In the genomic region with DNA sequence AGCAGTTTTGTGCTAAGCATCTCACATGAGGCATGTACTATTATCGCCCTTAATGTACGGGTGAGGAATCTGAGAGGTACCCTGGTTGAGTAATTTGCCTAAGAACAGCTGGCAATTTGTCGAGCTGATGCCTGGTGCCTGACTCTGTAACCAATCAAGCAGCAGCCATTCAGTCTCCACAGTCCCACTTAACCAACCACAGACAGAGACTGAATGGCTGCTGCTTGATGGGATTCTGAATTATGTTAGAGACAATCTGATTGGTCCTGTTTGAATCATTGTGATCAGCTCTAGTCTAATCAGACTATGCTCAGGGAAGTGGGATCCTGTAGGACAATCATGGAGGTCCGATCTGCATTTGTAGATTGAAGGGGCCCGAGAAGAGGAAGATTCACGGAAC, we compare ENCODE assay signal across 21 cellular contexts.
DNase-seq lines count a peak whose midpoint lies in the region; ATAC-seq, FAIRE-seq and TF ChIP-seq lines count a peak whose summit lies in the region.
"Had no signal": no experiment of that assay in that cellular context is flagged by ENCODE, and none has a peak within 500 bp of the region (broad histone marks: within the 10 kb centered on the region; RNA-seq: fewer than 3 reads in every experiment).

No MANE protein-coding gene starts in this region.

- DNase-seq in A549 (ENCODE audit: low read depth in 1 of 2, low spot score in 1 of 2) = no peak
- no peak for DNase-seq in H9
- peak; percentile 55 for DNase-seq in NCI-H82 treated with DMSO at 0.1 percent for 48 hours (lab: John Stamatoyannopoulos, UW; ENCODE audit: unreplicated experiment)
- peak; percentile 33 for DNase-seq in iPS-NIHi11 (ENCODE audit: low spot score)
- DNase-seq in MCF 10A (ENCODE audit: unreplicated experiment) = no peak
- DNase-seq in activated naive CD4-positive, alpha-beta T cell treated with anti-CD3 and anti-CD28 coated beads, Interleukin-2, amount 10 ng/mL, durations not matched to agents 7 days and 5 days = no peak
- DNase-seq: AML-193; CD4-positive, alpha-beta T cell; H7; KBM-7; MG63; NCI-H1694; NCI-H2029 treated with DMSO at 0.1 percent for 48 hours; NCI-H526; SHP77 treated with DMSO at 0.1 percent for 48 hours had no signal

- H3K79me2 ChIP-seq in H9 (ENCODE audit: insufficient read depth, low read length) = no peaks in the 10 kb centered on the region

- WGBS in A549 (ENCODE audit: missing lambda C conversion rate) = 2% methylated on average over 6 of the region's 6 CpGs
- no CpG with 5 or more reads among the region's 6 CpGs for WGBS in H9 (ENCODE audit: extremely low coverage, insufficient read length, low lambda C conversion rate)

- H4K5ac ChIP-seq in H9 (ENCODE audit: insufficient read length, low read depth, low read length) = no peak overlapping the region

- H3K27me3 Mint-ChIP-seq in H9 (ENCODE audit: low read depth) = no peaks in the 10 kb centered on the region; the same call in 1 of the 2 replicates
- H3K27me3 Mint-ChIP-seq in MCF 10A (ENCODE audit: insufficient read depth, unreplicated experiment) = no peaks in the 10 kb centered on the region
- H3K27me3 Mint-ChIP-seq in activated naive CD4-positive, alpha-beta T cell treated with anti-CD3 and anti-CD28 coated beads, Interleukin-2, amount 10 ng/mL, durations not matched to agents 7 days and 5 days = no peaks in the 10 kb centered on the region
- H3K27me3 Mint-ChIP-seq: CD4-positive, alpha-beta T cell had no signal

- H3K9me3 Mint-ChIP-seq in H9 = no peaks in the 10 kb centered on the region
- H3K9me3 Mint-ChIP-seq in MCF 10A (ENCODE audit: unreplicated experiment) = peaks cover 7% of the 10 kb centered on the region
- no peaks in the 10 kb centered on the region for H3K9me3 Mint-ChIP-seq in activated naive CD4-positive, alpha-beta T cell treated with anti-CD3 and anti-CD28 coated beads, Interleukin-2, amount 10 ng/mL, durations not matched to agents 7 days and 5 days
- H3K9me3 Mint-ChIP-seq: CD4-positive, alpha-beta T cell had no signal

- no peak overlapping the region for H3K23ac ChIP-seq in H9 (ENCODE audit: insufficient read length, low read depth, low read length)

- TF ChIP-seq EP300 in A549 (IDR thresholded peaks at IDR 0.05) = no peak

- no peak overlapping the region for H2AFZ ChIP-seq in H9 (ENCODE audit: low read length)

- H3K4me2 ChIP-seq in A549 (no peak overlapping the region), H9 (ENCODE audit: insufficient read depth, insufficient read length, low read length) (no peak overlapping the region)
- H3K4me2 ChIP-seq: BLaER1 treated with 17β-estradiol and CSF1 and Interleukin-3, amounts not matched to agents 10 nM and 100 nM had no signal

- ATAC-seq in A549 (no peak), GM21390 (IDR thresholded peaks at IDR 0.05; ENCODE audit: unreplicated experiment) (no peak), GM21528 (IDR thresholded peaks at IDR 0.05; ENCODE audit: low FRiP score, unreplicated experiment) (no peak)

- H4K8ac ChIP-seq in H9 (replicated peaks; ENCODE audit: insufficient read length, low read depth, low read length) = no peak overlapping the region

- no peaks in the 10 kb centered on the region for H3K23me2 ChIP-seq in H9 (ENCODE audit: insufficient read length, low read depth, low read length, poor library complexity, severe bottlenecking)

- no peak for FAIRE-seq in A549 (lab: Jason Lieb, UNC)
- FAIRE-seq: A204.1 had no signal

- peaks cover 1 to 11% (median 4%) of the 10 kb centered on the region in 3 experiments; a peak in 4 of 7 replicates for H3K36me3 Mint-ChIP-seq in H9 (ENCODE audit: insufficient read depth in 1 of 3, low read depth in 3 of 3)
- no peaks in the 10 kb centered on the region for H3K36me3 Mint-ChIP-seq in MCF 10A (ENCODE audit: insufficient read depth, unreplicated experiment)
- H3K36me3 Mint-ChIP-seq in activated naive CD4-positive, alpha-beta T cell treated with anti-CD3 and anti-CD28 coated beads, Interleukin-2, amount 10 ng/mL, durations not matched to agents 7 days and 5 days = no peaks in the 10 kb centered on the region

- no peak overlapping the region for H3T11ph ChIP-seq in H9 (ENCODE audit: low read length)

- H3K4me3 ChIP-seq in A549 = no peak overlapping the region
- H3K4me3 ChIP-seq: BLaER1 treated with 17β-estradiol and CSF1 and Interleukin-3, amounts not matched to agents 10 nM and 100 nM; MG63; SK-N-MC had no signal

- no peaks in the 10 kb centered on the region for H3K27me3 ChIP-seq in H9 (ENCODE audit: insufficient read depth, low read length)
- H3K27me3 ChIP-seq: BLaER1 treated with 17β-estradiol and CSF1 and Interleukin-3, amounts not matched to agents 10 nM and 100 nM; MG63 had no signal

- H3K9ac ChIP-seq in H9 (ENCODE audit: extremely low read depth, insufficient read length, low read length) = no peak overlapping the region
- H3K9ac ChIP-seq: BLaER1 treated with 17β-estradiol and CSF1 and Interleukin-3, amounts not matched to agents 10 nM and 100 nM had no signal

- H3K4me1 ChIP-seq in A549 (no peaks in the 10 kb centered on the region), H9 (ENCODE audit: insufficient read depth, low read length) (peaks cover 5% of the 10 kb centered on the region; the same call in 1 of the 2 replicates)
- H3K4me1 ChIP-seq: BLaER1 treated with 17β-estradiol and CSF1 and Interleukin-3, amounts not matched to agents 10 nM and 100 nM had no signal

- H3K27ac Mint-ChIP-seq in H9 (peak overlapping the region in 2 of 3 experiments; percentile 60 to 62; a peak in 2 of 7 replicates), MCF 10A (ENCODE audit: low read depth, unreplicated experiment) (no peak overlapping the region)
- no peak overlapping the region for H3K27ac Mint-ChIP-seq in activated naive CD4-positive, alpha-beta T cell treated with anti-CD3 and anti-CD28 coated beads, Interleukin-2, amount 10 ng/mL, durations not matched to agents 7 days and 5 days
- H3K27ac Mint-ChIP-seq: CD4-positive, alpha-beta T cell had no signal

- no peaks in the 10 kb centered on the region for H3K79me1 ChIP-seq in H9 (ENCODE audit: insufficient read depth, low read depth, low read length, poor library complexity, severe bottlenecking)

- H3K4me1 Mint-ChIP-seq in H9 (peaks cover 6 to 17% of the 10 kb centered on the region in 2 experiments), MCF 10A (ENCODE audit: insufficient read depth, unreplicated experiment) (no peaks in the 10 kb centered on the region)
- no peaks in the 10 kb centered on the region for H3K4me1 Mint-ChIP-seq in activated naive CD4-positive, alpha-beta T cell treated with anti-CD3 and anti-CD28 coated beads, Interleukin-2, amount 10 ng/mL, durations not matched to agents 7 days and 5 days

- CTCF ChIA-PET in A549 (lab: Yijun Ruan, JAX) (interaction anchor here (1.8 kb wide), 1 partner anchor 106 kb away, joined by 4 read pairs; no protein-coding TSS in a partner anchor), MCF 10A (lab: Yijun Ruan, JAX) (no interaction called here)
- CTCF ChIA-PET in activated naive CD4-positive, alpha-beta T cell treated with anti-CD3 and anti-CD28 coated beads, Interleukin-2, amount 10 ng/mL, durations not matched to agents 7 days and 5 days (lab: Charles Lee) = no interaction called here

- no TSS peak for BruUV-seq in MCF 10A (replicated peaks; lab: Mats Ljungman, UMichigan)

- intact Hi-C loops in MCF 10A (cut with micrococcal nuclease) = no loop called here

- no peak overlapping the region for H2BK12ac ChIP-seq in H9 (ENCODE audit: insufficient read length, low read depth, low read length)

- no peak overlapping the region for H4K91ac ChIP-seq in H9 (ENCODE audit: insufficient read length, low read depth, low read length)

- no peak overlapping the region for H3K56ac ChIP-seq in H9 (ENCODE audit: insufficient read length, low read depth, low read length)

- H3K18ac ChIP-seq in H9 (ENCODE audit: insufficient read length, low read depth, low read length) = no peak overlapping the region

- no peak for TF ChIP-seq POLR2A in A549 (IDR thresholded peaks at IDR 0.05; ENCODE audit: low read length)

- no peak overlapping the region for H2BK120ac ChIP-seq in H9 (ENCODE audit: low read depth, low read length, poor library complexity, severe bottlenecking)

- no peak overlapping the region for H3K27ac ChIP-seq in A549
- H3K27ac ChIP-seq in H9 (ENCODE audit: insufficient read length, low read depth, low read length) = no peak overlapping the region
- H3K27ac ChIP-seq: BLaER1 treated with 17β-estradiol and CSF1 and Interleukin-3, amounts not matched to agents 10 nM and 100 nM; RWPE1; SK-N-MC had no signal

- no peak overlapping the region for H3K14ac ChIP-seq in H9 (ENCODE audit: insufficient read depth, low read length)

- POLR2A ChIA-PET in A549 (lab: Yijun Ruan, JAX) = no interaction called here
- POLR2A ChIA-PET in MCF 10A (lab: Yijun Ruan, JAX) = interaction anchor here (0.6 kb wide), 1 partner anchor 9 kb away, joined by 3 read pairs; no protein-coding TSS in a partner anchor

- no peak overlapping the region for H2BK15ac ChIP-seq in H9 (ENCODE audit: low read depth, low read length)

- H2BK5ac ChIP-seq in H9 (ENCODE audit: insufficient read length, low read length) = no peak overlapping the region

- no peak overlapping the region for H2AK5ac ChIP-seq in H9 (ENCODE audit: insufficient read length, low read length)

- H3K4ac ChIP-seq in H9 (ENCODE audit: low read depth, low read length) = no peak overlapping the region

- no peak overlapping the region for H3K4me3 Mint-ChIP-seq in H9
- H3K4me3 Mint-ChIP-seq in MCF 10A (ENCODE audit: unreplicated experiment) = no peak overlapping the region
- no peak overlapping the region for H3K4me3 Mint-ChIP-seq in activated naive CD4-positive, alpha-beta T cell treated with anti-CD3 and anti-CD28 coated beads, Interleukin-2, amount 10 ng/mL, durations not matched to agents 7 days and 5 days
- H3K4me3 Mint-ChIP-seq: CD4-positive, alpha-beta T cell had no signal

- H2BK20ac ChIP-seq in H9 (ENCODE audit: low read depth, low read length, poor library complexity, severe bottlenecking) = no peak overlapping the region

- TF ChIP-seq CTCF in A549 (IDR thresholded peaks at IDR 0.05) = no peak
- TF ChIP-seq CTCF in H9 (conservative IDR thresholded peaks at IDR 0.05) = no peak
- TF ChIP-seq CTCF in MCF 10A (IDR thresholded peaks at IDR 0.05; ENCODE audit: unreplicated experiment) = no peak

- no peak for TF ChIP-seq RAD21 in A549 (conservative IDR thresholded peaks at IDR 0.05 in 1 of 2, IDR thresholded peaks at IDR 0.05 in 1 of 2)

- H4K20me1 ChIP-seq in H9 (ENCODE audit: control insufficient read depth, insufficient read depth, insufficient read length) = no peaks in the 10 kb centered on the region
- H4K20me1 ChIP-seq: BLaER1 treated with 17β-estradiol and CSF1 and Interleukin-3, amounts not matched to agents 10 nM and 100 nM had no signal

- H3K9me3 ChIP-seq in A549 (no peaks in the 10 kb centered on the region), H9 (ENCODE audit: control insufficient read depth, low read depth, low read length) (no peaks in the 10 kb centered on the region)
- H3K9me3 ChIP-seq: BLaER1 treated with 17β-estradiol and CSF1 and Interleukin-3, amounts not matched to agents 10 nM and 100 nM; MG63 had no signal

TF ChIP-seq in A549, 52 proteins besides CTCF, POLR2A, EP300 and RAD21 (continues in another document):
- TF ChIP-seq CHD4 (IDR thresholded peaks at IDR 0.05; ENCODE audit: borderline replicate concordance) (no peak), MAFK (IDR thresholded peaks at IDR 0.05; ENCODE audit: partially characterized antibody) (peak; percentile 17)

Comparison
In these comparisons a context has a peak if more than half of its experiments do, and no peak if none do; other contexts are left out.
1. DNase-seq: peak in NCI-H82 treated with DMSO at 0.1 percent for 48 hours (single experiment) and iPS-NIHi11 (single experiment); none in A549 (0 of 2), H9 (single experiment), MCF 10A (single experiment) and activated naive CD4-positive, alpha-beta T cell treated with anti-CD3 and anti-CD28 coated beads, Interleukin-2, amount 10 ng/mL, durations not matched to agents 7 days and 5 days (single experiment).
2. H3K27ac Mint-ChIP-seq: peak in H9 (2 of 3); none in MCF 10A (single experiment) and activated naive CD4-positive, alpha-beta T cell treated with anti-CD3 and anti-CD28 coated beads, Interleukin-2, amount 10 ng/mL, durations not matched to agents 7 days and 5 days (single experiment).